In the genomic region with DNA sequence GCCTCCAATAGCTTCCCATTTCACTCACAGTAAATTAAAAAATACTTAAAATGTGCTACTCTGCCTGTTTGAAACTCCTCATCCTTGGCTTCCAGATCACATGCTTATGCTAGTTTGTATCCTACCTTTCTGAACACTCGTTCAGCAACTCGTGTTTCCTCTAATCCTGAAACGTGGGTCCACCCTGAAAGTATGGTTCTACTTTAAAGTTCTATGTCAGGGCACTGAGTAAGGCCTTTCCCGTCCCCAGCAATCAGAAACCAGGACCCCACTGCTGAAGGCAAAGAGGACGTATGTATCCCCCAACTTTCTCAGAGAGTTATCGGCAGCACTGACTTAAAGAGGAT, we compare ENCODE assay signal across 7 cellular contexts. TPM values are rescaled to one million over a fixed set of nuclear protein-coding genes. Genes with fewer than 3 reads are reported as not detected.
DNase-seq lines count a peak whose midpoint lies in the region; ATAC-seq, FAIRE-seq and TF ChIP-seq lines count a peak whose summit lies in the region.

No MANE protein-coding gene starts in this region.

- peak overlapping the region; percentile 89 for H3K9ac ChIP-seq in PC-3 (ENCODE audit: low read length)
- H3K9ac ChIP-seq in endothelial cell of umbilical vein (replicated peaks; ENCODE audit: extremely low read depth, insufficient read depth, low read length), result peak overlapping the region; percentile 70
- peak overlapping the region; percentile 24 for H3K9ac ChIP-seq in neural progenitor cell

- no peaks in the 10 kb centered on the region for H4K20me1 ChIP-seq in PC-3 (ENCODE audit: low read length)
- H4K20me1 ChIP-seq in endothelial cell of umbilical vein (replicated peaks; ENCODE audit: control insufficient read depth, extremely low read depth, insufficient read depth, low read length), result no peaks in the 10 kb centered on the region
- H4K20me1 ChIP-seq in neural progenitor cell (ENCODE audit: low read depth), result no peaks in the 10 kb centered on the region

- peaks cover 20% of the 10 kb centered on the region for H3K9me3 Mint-ChIP-seq in neural progenitor cell

- H3K9me3 ChIP-seq in PC-3 (ENCODE audit: low read length) (no peaks in the 10 kb centered on the region), endothelial cell of umbilical vein (replicated peaks; ENCODE audit: control insufficient read depth, insufficient read depth, low read length) (no peaks in the 10 kb centered on the region), neural progenitor cell (ENCODE audit: low read depth) (no peaks in the 10 kb centered on the region)

- CTCF ChIA-PET in PC-3 (lab: Charles Lee) (no interaction called here), endothelial cell of umbilical vein (lab: Charles Lee) (interaction anchor here (0.6 to 1.8 kb wide), 9 partner anchors 12 to 641 kb away, joined by 3 to 11 read pairs (median 4); no protein-coding TSS in a partner anchor)

- H3F3A ChIP-seq in PC-3 (ENCODE audit: low read length, unreplicated experiment) (no peaks in the 10 kb centered on the region), neural progenitor cell (ENCODE audit: low read depth) (peaks cover 29% of the 10 kb centered on the region)

- H3K4me3 Mint-ChIP-seq in neural progenitor cell, result peak overlapping the region; percentile 97

- H3K4me1 ChIP-seq in PC-3 (ENCODE audit: insufficient read depth, low read length) (peaks cover 18% of the 10 kb centered on the region), endothelial cell of umbilical vein (ENCODE audit: control insufficient read depth, extremely low read depth, insufficient read depth, low read length) (peaks cover 11% of the 10 kb centered on the region), neural progenitor cell (peaks cover 61% of the 10 kb centered on the region)

- no peaks in the 10 kb centered on the region for H3K36me3 ChIP-seq in PC-3 (ENCODE audit: low read depth, low read length)
- peaks cover 3 to 5% of the 10 kb centered on the region in 2 experiments for H3K36me3 ChIP-seq in endothelial cell of umbilical vein (ENCODE audit: control insufficient read depth in 2 of 2, extremely low read depth in 1 of 2, insufficient read depth in 2 of 2, low read length in 2 of 2)
- peaks cover 7% of the 10 kb centered on the region for H3K36me3 ChIP-seq in neural progenitor cell

- H2AFZ ChIP-seq in PC-3 (ENCODE audit: low read length) (peak overlapping the region; percentile 93), endothelial cell of umbilical vein (ENCODE audit: low read depth, low read length) (peak overlapping the region; percentile 77), neural progenitor cell (replicated peaks) (peak overlapping the region; percentile 96)

- peak overlapping the region; percentile 60 for H3K27ac ChIP-seq in PC-3 (ENCODE audit: low read length)
- peak overlapping the region; percentile 54 for H3K27ac ChIP-seq in endothelial cell of umbilical vein (ENCODE audit: insufficient read depth, low read depth, low read length)
- peak overlapping the region; percentile 90 for H3K27ac ChIP-seq in neural progenitor cell

- no peaks in the 10 kb centered on the region for H3K9me1 ChIP-seq in endothelial cell of umbilical vein (replicated peaks; ENCODE audit: control insufficient read depth, extremely low read depth, insufficient read depth, low read length)

- H3K27me3 Mint-ChIP-seq in neural progenitor cell (ENCODE audit: insufficient read depth, low read depth), result no peaks in the 10 kb centered on the region

- DNase-seq in PC-3 (no peak), endothelial cell of umbilical vein (ENCODE audit: low read depth, low spot score) (no peak), neural progenitor cell (ENCODE audit: low spot score) (no peak), NCI-H1436 treated with DMSO at 0.1 percent for 48 hours (lab: John Stamatoyannopoulos, UW) (no peak), germinal center (ENCODE audit: low spot score) (no peak)

- BruUV-seq in PC-3 (replicated peaks; lab: Mats Ljungman, UMichigan), result TSS peak; percentile 97
- TSS peak; percentile 95 for BruUV-seq in endothelial cell of umbilical vein (replicated peaks; lab: Mats Ljungman, UMichigan)

- ATAC-seq in GM21367 (IDR thresholded peaks at IDR 0.05; ENCODE audit: unreplicated experiment) (peak; percentile 3), PC-3 (peak; percentile 12; the same call in 1 of the 2 replicates), GM18519 (IDR thresholded peaks at IDR 0.05; ENCODE audit: low FRiP score, unreplicated experiment) (no peak)

- H3K4me1 Mint-ChIP-seq in neural progenitor cell, result peaks cover 29% of the 10 kb centered on the region

- dilution Hi-C loops in endothelial cell of umbilical vein (cut with MboI; ENCODE audit: extremely low pct_ligation_motif_present, low sequenced_read_pairs), result no loop called here

- no peak for TF ChIP-seq CTCF in PC-3 (conservative IDR thresholded peaks at IDR 0.05; ENCODE audit: low read depth, low read length)
- TF ChIP-seq CTCF in endothelial cell of umbilical vein (IDR thresholded peaks at IDR 0.05; ENCODE audit: extremely low read depth in 1 of 2, insufficient read depth in 1 of 2, low read depth in 1 of 2, low read length in 2 of 2), result no peak
- no peak for TF ChIP-seq CTCF in neural progenitor cell (IDR thresholded peaks at IDR 0.05)

- H3K27me3 ChIP-seq in PC-3 (ENCODE audit: low read length) (no peaks in the 10 kb centered on the region), endothelial cell of umbilical vein (ENCODE audit: control insufficient read depth in 2 of 2, insufficient read depth in 2 of 2, low read length in 2 of 2) (peaks cover 10 to 23% of the 10 kb centered on the region in 2 experiments), neural progenitor cell (no peaks in the 10 kb centered on the region)

- peak overlapping the region; percentile 87 for H3K4me3 ChIP-seq in PC-3 (ENCODE audit: low read length)
- peak overlapping the region; percentile 85 to 89 (median 85) for H3K4me3 ChIP-seq in endothelial cell of umbilical vein (replicated peaks in 1 of 3; ENCODE audit: insufficient read depth in 1 of 3, low read depth in 1 of 3, low read length in 3 of 3)
- H3K4me3 ChIP-seq in neural progenitor cell, result peak overlapping the region; percentile 60

- no peak for FAIRE-seq in endothelial cell of umbilical vein (lab: Jason Lieb, UNC)

- intact Hi-C loops in PC-3 (cut with micrococcal nuclease) (no loop called here), endothelial cell of umbilical vein (cut with micrococcal nuclease) (loop anchor here (1.0 to 5.0 kb wide), 5 partner anchors 14 to 770 kb away; partner anchors contain the start of genes ARPC5, COLGALT2 and SMG7)

- POLR2A ChIA-PET in PC-3 (lab: Charles Lee; ENCODE audit: unreplicated experiment) (interaction anchor here (0.6 kb wide), 1 partner anchor 229 kb away, joined by 9 read pairs; no protein-coding TSS in a partner anchor), endothelial cell of umbilical vein (lab: Charles Lee) (interaction anchor here (0.5 kb wide), 1 partner anchor 557 kb away, joined by 4 read pairs; no protein-coding TSS in a partner anchor)

- no peaks in the 10 kb centered on the region for H3K9me2 ChIP-seq in PC-3 (replicated peaks; ENCODE audit: low read length)

- H3K36me3 Mint-ChIP-seq in neural progenitor cell, result peaks cover 15% of the 10 kb centered on the region

- H3K4me2 ChIP-seq in PC-3 (ENCODE audit: low read length) (peak overlapping the region; percentile 95), endothelial cell of umbilical vein (ENCODE audit: insufficient read depth, low read length) (peak overlapping the region; percentile 91), neural progenitor cell (peak overlapping the region; percentile 84)

- peak overlapping the region; percentile 99 for H3K27ac Mint-ChIP-seq in neural progenitor cell

- no peak for TF ChIP-seq POLR2A in endothelial cell of umbilical vein (IDR thresholded peaks at IDR 0.05; ENCODE audit: low read depth, low read length)

- peaks cover 29% of the 10 kb centered on the region for H3K79me2 ChIP-seq in PC-3 (ENCODE audit: low read length)
- peaks cover 16% of the 10 kb centered on the region for H3K79me2 ChIP-seq in endothelial cell of umbilical vein (ENCODE audit: control insufficient read depth, insufficient read depth, low read length)
- H3K79me2 ChIP-seq in neural progenitor cell (ENCODE audit: low read depth), result peaks cover 25% of the 10 kb centered on the region

TF ChIP-seq in endothelial cell of umbilical vein, 7 proteins besides CTCF, POLR2A, EP300 and RAD21 (continues in another document):
- TF ChIP-seq MYC (IDR thresholded peaks at IDR 0.05; ENCODE audit: low read depth, low read length) (no peak), JUN (IDR thresholded peaks at IDR 0.05; ENCODE audit: borderline replicate concordance, insufficient read depth, insufficient read length, low read depth) (no peak), GATA2 (IDR thresholded peaks at IDR 0.05; ENCODE audit: insufficient read depth, insufficient read length, low read depth, low read length) (no peak), MAX (IDR thresholded peaks at IDR 0.05; ENCODE audit: insufficient read depth, insufficient read length) (no peak), POLR2AphosphoS5 (IDR thresholded peaks at IDR 0.05; ENCODE audit: insufficient read depth, low read depth, low read length) (no peak)

RNA-seq across cellular contexts. Expression of gene TSEN15, which starts 0.4 kb away (rescaled TPM):
- 23.0 and 29.7 TPM in 2 replicates for total RNA-seq in PC-3 (2014; rRNA removed)
- total RNA-seq in endothelial cell of umbilical vein, result 25.8 and 26.4 TPM in 2 replicates
- polyA plus RNA-seq in endothelial cell of umbilical vein, result 15.8 and 20.6 TPM in 2 replicates
- 19.9 and 23.0 TPM in 2 replicates for polyA plus RNA-seq in endothelial cell of umbilical vein (2011; cell fraction: cytosol; rRNA removed)
- polyA plus RNA-seq in endothelial cell of umbilical vein (2011; cell fraction: nucleus; rRNA removed), result 20.1 and 22.4 TPM in 2 replicates
- polyA plus RNA-seq in endothelial cell of umbilical vein (2012), result 13.7 and 19.6 TPM in 2 replicates
- polyA minus RNA-seq in endothelial cell of umbilical vein, result 28.2 and 37.4 TPM in 2 replicates
- 27.5 TPM for polyA minus RNA-seq in endothelial cell of umbilical vein (2011; cell fraction: cytosol; rRNA and poly(A)+ RNA removed)
- polyA minus RNA-seq in endothelial cell of umbilical vein (2011; cell fraction: nucleus; rRNA and poly(A)+ RNA removed), result 28.8 and 38.9 TPM in 2 replicates
- total RNA-seq in neural progenitor cell (ENCODE audit: low replicate concordance), result 52.6 and 72.3 TPM in 2 replicates

RNA-seq across cellular contexts. Expression of gene COLGALT2, which starts 13.6 kb away (rescaled TPM):
- total RNA-seq in PC-3 (2014; rRNA removed) (0.26 and 0.86 TPM in 2 replicates), endothelial cell of umbilical vein (not detected in 2 replicates), neural progenitor cell (ENCODE audit: low replicate concordance) (11.6 and 12.7 TPM in 2 replicates)
- 0.01 and 0.02 TPM in 2 replicates for polyA plus RNA-seq in endothelial cell of umbilical vein
- polyA plus RNA-seq in endothelial cell of umbilical vein (2011; cell fraction: cytosol; rRNA removed), result 0.01 and 0.03 TPM in 2 replicates
- 0.04 TPM in 1 of 2 replicates, not detected in the other for polyA plus RNA-seq in endothelial cell of umbilical vein (2011; cell fraction: nucleus; rRNA removed)
- not detected in 2 replicates for polyA plus RNA-seq in endothelial cell of umbilical vein (2012)
- 0.32 TPM in 1 of 2 replicates, not detected in the other for polyA minus RNA-seq in endothelial cell of umbilical vein
- not detected for polyA minus RNA-seq in endothelial cell of umbilical vein (2011; cell fraction: cytosol; rRNA and poly(A)+ RNA removed)
- 0.14 TPM in 1 of 2 replicates, not detected in the other for polyA minus RNA-seq in endothelial cell of umbilical vein (2011; cell fraction: nucleus; rRNA and poly(A)+ RNA removed)

Comparison
In these comparisons a context has a peak if more than half of its experiments do, and no peak if none do; other contexts are left out.
1. H3K9ac ChIP-seq: peak in every context shown above with its lines; median percentile 89 in PC-3; 70 in endothelial cell of umbilical vein; 24 in neural progenitor cell.